ENCODE assay signal across 12 cellular contexts in the genomic region with DNA sequence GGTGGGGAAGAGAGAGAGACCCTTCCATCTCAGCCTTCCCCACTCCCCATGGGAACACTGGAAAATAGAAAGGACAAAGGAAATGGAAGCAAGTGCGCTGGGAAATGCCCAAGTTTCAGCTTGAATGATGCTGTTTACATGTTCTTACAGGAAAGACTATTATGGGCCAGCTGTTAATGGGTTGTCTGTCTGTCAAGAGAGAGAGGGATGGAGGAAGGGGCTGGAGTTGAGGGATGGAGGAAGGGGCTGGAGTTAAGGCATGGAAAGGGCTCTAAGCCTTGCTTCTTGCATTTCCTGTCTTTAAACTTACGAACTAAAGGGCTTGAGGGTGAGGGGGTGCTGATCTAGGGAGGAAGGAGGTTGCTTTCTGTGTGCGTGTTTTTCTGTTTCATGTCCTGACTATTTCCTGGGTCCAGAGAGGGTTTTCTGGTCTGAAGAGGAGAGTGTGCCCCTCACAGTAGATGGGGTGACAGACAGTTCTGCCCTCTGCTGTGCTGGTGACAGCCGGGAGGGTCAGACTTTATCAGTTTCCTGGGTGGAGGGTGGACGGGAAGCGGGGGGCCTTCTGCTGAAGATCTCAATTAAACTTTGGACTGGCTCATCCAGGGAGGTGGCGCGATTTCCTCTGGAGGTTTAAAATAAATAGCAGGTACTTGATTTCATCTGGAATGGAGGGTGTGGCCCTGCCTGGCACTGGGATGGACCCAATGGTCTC. TPM values are rescaled to one million over a fixed set of nuclear protein-coding genes. Genes with fewer than 3 reads are reported as not detected.
A peak's percentile ranks its signal among the peaks of the same experiment; 100 is the strongest.
DNase-seq lines count a peak whose midpoint lies in the region; ATAC-seq, FAIRE-seq and TF ChIP-seq lines count a peak whose summit lies in the region.
"Had no signal": no experiment of that assay in that cellular context is flagged by ENCODE, and none has a peak within 500 bp of the region (broad histone marks: within the 10 kb centered on the region; RNA-seq: fewer than 3 reads in every experiment).

No MANE protein-coding gene starts in this region.

- H3K4me2 ChIP-seq in endothelial cell of umbilical vein (ENCODE audit: insufficient read depth, low read length), result no peak overlapping the region

- H3K9ac ChIP-seq in endothelial cell of umbilical vein (replicated peaks; ENCODE audit: extremely low read depth, insufficient read depth, low read length), result no peak overlapping the region

- no peak overlapping the region for H2AFZ ChIP-seq in endothelial cell of umbilical vein (ENCODE audit: low read depth, low read length)

- POLR2A ChIA-PET in CD4-positive, alpha-beta T cell (lab: Charles Lee), result no interaction called here
- POLR2A ChIA-PET in endothelial cell of umbilical vein (lab: Charles Lee), result no interaction called here

- no peaks in the 10 kb centered on the region for H3K9me3 Mint-ChIP-seq in CD4-positive, alpha-beta T cell
- H3K9me3 Mint-ChIP-seq in neural crest cell, result no peaks in the 10 kb centered on the region

- no peaks in the 10 kb centered on the region for H3K36me3 ChIP-seq in endothelial cell of umbilical vein (ENCODE audit: control insufficient read depth in 2 of 2, extremely low read depth in 1 of 2, insufficient read depth in 2 of 2, low read length in 2 of 2)
- H3K36me3 ChIP-seq: SJSA1 had no signal

- H3K4me3 Mint-ChIP-seq in CD4-positive, alpha-beta T cell, result no peak overlapping the region
- H3K4me3 Mint-ChIP-seq in neural crest cell, result peak overlapping the region; percentile 21

- peak; percentile 58 for ATAC-seq in CD4-positive, alpha-beta T cell (ENCODE audit: poor library complexity)
- ATAC-seq in GM21528 (IDR thresholded peaks at IDR 0.05; ENCODE audit: low FRiP score, unreplicated experiment) (no peak), GM18498 (IDR thresholded peaks at IDR 0.05; ENCODE audit: unreplicated experiment) (no peak)

- H3K4me1 Mint-ChIP-seq in CD4-positive, alpha-beta T cell (ENCODE audit: low read depth), result peaks cover 65% of the 10 kb centered on the region
- peaks cover 53% of the 10 kb centered on the region for H3K4me1 Mint-ChIP-seq in neural crest cell

- H3K36me3 Mint-ChIP-seq in CD4-positive, alpha-beta T cell (ENCODE audit: low read depth), result no peaks in the 10 kb centered on the region
- peaks cover 2% of the 10 kb centered on the region for H3K36me3 Mint-ChIP-seq in neural crest cell (ENCODE audit: low read depth)

- H3K4me3 ChIP-seq in endothelial cell of umbilical vein (replicated peaks in 1 of 3; ENCODE audit: insufficient read depth in 1 of 3, low read depth in 1 of 3, low read length in 3 of 3), result no peak overlapping the region
- H3K4me3 ChIP-seq: SJSA1 had no signal

- BruUV-seq in endothelial cell of umbilical vein (replicated peaks; lab: Mats Ljungman, UMichigan), result no TSS peak

- CTCF ChIA-PET in CD4-positive, alpha-beta T cell (lab: Charles Lee), result no interaction called here
- CTCF ChIA-PET in endothelial cell of umbilical vein (lab: Charles Lee), result interaction anchor here (0.7 to 1.6 kb wide), 6 partner anchors 9 to 178 kb away, joined by 3 to 9 read pairs (median 4); no protein-coding TSS in a partner anchor

- H3K9me1 ChIP-seq in endothelial cell of umbilical vein (replicated peaks; ENCODE audit: control insufficient read depth, extremely low read depth, insufficient read depth, low read length), result no peaks in the 10 kb centered on the region

- H3K27me3 ChIP-seq in CD4-positive, alpha-beta T cell (ENCODE audit: control insufficient read depth, insufficient read depth, low read length), result no peaks in the 10 kb centered on the region
- H3K27me3 ChIP-seq in endothelial cell of umbilical vein (ENCODE audit: control insufficient read depth in 2 of 2, insufficient read depth in 2 of 2, low read length in 2 of 2), result no peaks in the 10 kb centered on the region
- H3K27me3 ChIP-seq: SJSA1 had no signal

- peak; percentile 86 for FAIRE-seq in endothelial cell of umbilical vein (lab: Jason Lieb, UNC)
- FAIRE-seq: keratinocyte had no signal

- intact Hi-C loops in CD4-positive, alpha-beta T cell (cut with DNase I, micrococcal nuclease), result no loop called here
- intact Hi-C loops in endothelial cell of umbilical vein (cut with micrococcal nuclease), result no loop called here

- no peaks in the 10 kb centered on the region for H3K9me3 ChIP-seq in CD4-positive, alpha-beta T cell (ENCODE audit: control insufficient read depth, low read length)
- H3K9me3 ChIP-seq in endothelial cell of umbilical vein (replicated peaks; ENCODE audit: control insufficient read depth, insufficient read depth, low read length), result no peaks in the 10 kb centered on the region
- H3K9me3 ChIP-seq: SJSA1 had no signal

- no peak overlapping the region for H3K27ac ChIP-seq in CD4-positive, alpha-beta T cell (ENCODE audit: low read depth, low read length)
- peak overlapping the region; percentile 9 for H3K27ac ChIP-seq in endothelial cell of umbilical vein (ENCODE audit: insufficient read depth, low read depth, low read length)
- H3K27ac ChIP-seq: SJSA1 had no signal

- no peaks in the 10 kb centered on the region for H4K20me1 ChIP-seq in endothelial cell of umbilical vein (replicated peaks; ENCODE audit: control insufficient read depth, extremely low read depth, insufficient read depth, low read length)

- DNase-seq in CD4-positive, alpha-beta T cell, result no peak
- DNase-seq in NCI-H82 treated with DMSO at 0.1 percent for 48 hours (lab: John Stamatoyannopoulos, UW; ENCODE audit: unreplicated experiment) (peak; percentile 16), endothelial cell of umbilical vein (ENCODE audit: low read depth, low spot score) (peak; percentile 83), neural crest cell (ENCODE audit: low read depth, low spot score) (no peak), DMS53 treated with DMSO at 0.1 percent for 48 hours (lab: John Stamatoyannopoulos, UW; ENCODE audit: unreplicated experiment) (no peak), A172 (ENCODE audit: low spot score) (no peak)
- DNase-seq: NCI-H1694, trophoblast cell had no signal

- peaks cover 38% of the 10 kb centered on the region for H3K4me1 ChIP-seq in endothelial cell of umbilical vein (ENCODE audit: control insufficient read depth, extremely low read depth, insufficient read depth, low read length)

- no peak for TF ChIP-seq CTCF in CD4-positive, alpha-beta T cell (IDR thresholded peaks at IDR 0.05)
- TF ChIP-seq CTCF in endothelial cell of umbilical vein (IDR thresholded peaks at IDR 0.05; ENCODE audit: extremely low read depth in 1 of 2, insufficient read depth in 1 of 2, low read depth in 1 of 2, low read length in 2 of 2), result no peak
- no peak for TF ChIP-seq CTCF in neural crest cell (conservative IDR thresholded peaks at IDR 0.05)

- H3K27ac Mint-ChIP-seq in CD4-positive, alpha-beta T cell, result peak overlapping the region; percentile 55
- H3K27ac Mint-ChIP-seq in neural crest cell (ENCODE audit: unreplicated experiment), result peak overlapping the region; percentile 91

- no peaks in the 10 kb centered on the region for H3K79me2 ChIP-seq in endothelial cell of umbilical vein (ENCODE audit: control insufficient read depth, insufficient read depth, low read length)

- TF ChIP-seq POLR2A in endothelial cell of umbilical vein (IDR thresholded peaks at IDR 0.05; ENCODE audit: low read depth, low read length), result peak; percentile 16

- dilution Hi-C loops in endothelial cell of umbilical vein (cut with MboI; ENCODE audit: extremely low pct_ligation_motif_present, low sequenced_read_pairs), result no loop called here

- H3K27me3 Mint-ChIP-seq in CD4-positive, alpha-beta T cell, result no peaks in the 10 kb centered on the region
- H3K27me3 Mint-ChIP-seq in neural crest cell (ENCODE audit: low read depth), result no peaks in the 10 kb centered on the region

TF ChIP-seq in endothelial cell of umbilical vein, 7 proteins besides CTCF, POLR2A, EP300 and RAD21:
- TF ChIP-seq EZH2 (IDR thresholded peaks at IDR 0.05; ENCODE audit: borderline replicate concordance, low read depth, low read length, severe bottlenecking) (no peak), JUN (IDR thresholded peaks at IDR 0.05; ENCODE audit: borderline replicate concordance, insufficient read depth, insufficient read length, low read depth) (no peak), POLR2AphosphoS5 (IDR thresholded peaks at IDR 0.05; ENCODE audit: insufficient read depth, low read depth, low read length) (no peak), MYC (IDR thresholded peaks at IDR 0.05; ENCODE audit: low read depth, low read length) (no peak), FOS (IDR thresholded peaks at IDR 0.05; ENCODE audit: borderline replicate concordance, insufficient read depth, low read length) (no peak)
- TF ChIP-seq, protein P1, sequence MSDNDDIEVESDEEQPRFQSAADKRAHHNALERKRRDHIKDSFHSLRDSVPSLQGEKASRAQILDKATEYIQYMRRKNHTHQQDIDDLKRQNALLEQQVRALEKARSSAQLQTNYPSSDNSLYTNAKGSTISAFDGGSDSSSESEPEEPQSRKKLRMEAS (IDR thresholded peaks at IDR 0.05; ENCODE audit: insufficient read depth, insufficient read length), result no peak

RNA-seq across cellular contexts. Expression of gene GRK5, which starts 30.5 kb away (rescaled TPM):
- total RNA-seq in CD4-positive, alpha-beta T cell, result 10 to 100 TPM; 19.2 to 20.8 TPM
- total RNA-seq in endothelial cell of umbilical vein, result 29.1 and 29.5 TPM in 2 replicates
- 9.6 and 13.1 TPM in 2 replicates for polyA plus RNA-seq in endothelial cell of umbilical vein
- polyA plus RNA-seq in endothelial cell of umbilical vein (2011; cell fraction: cytosol; rRNA removed), result 17.0 and 17.2 TPM in 2 replicates
- polyA plus RNA-seq in endothelial cell of umbilical vein (2011; cell fraction: nucleus; rRNA removed), result 18.3 and 19.9 TPM in 2 replicates
- polyA plus RNA-seq in endothelial cell of umbilical vein (2012), result 18.3 and 20.4 TPM in 2 replicates
- 9.6 and 16.1 TPM in 2 replicates for polyA minus RNA-seq in endothelial cell of umbilical vein
- 5.8 TPM for polyA minus RNA-seq in endothelial cell of umbilical vein (2011; cell fraction: cytosol; rRNA and poly(A)+ RNA removed)
- 6.0 and 7.9 TPM in 2 replicates for polyA minus RNA-seq in endothelial cell of umbilical vein (2011; cell fraction: nucleus; rRNA and poly(A)+ RNA removed)
- total RNA-seq in neural crest cell, result 13.5 and 13.9 TPM in 2 replicates
- 12.2 and 13.0 TPM in 2 replicates for total RNA-seq in A172 (2014; rRNA removed; shearing (Covaris generic))

RNA-seq across cellular contexts. Expression of gene PRDX3, which starts 59.3 kb away (rescaled TPM):
- 1 to 10 TPM; 7.1 to 7.5 TPM for total RNA-seq in CD4-positive, alpha-beta T cell
- total RNA-seq in endothelial cell of umbilical vein (117 and 124 TPM in 2 replicates), neural crest cell (144 and 147 TPM in 2 replicates)
- 99.4 and 123 TPM in 2 replicates for polyA plus RNA-seq in endothelial cell of umbilical vein
- 168 and 181 TPM in 2 replicates for polyA plus RNA-seq in endothelial cell of umbilical vein (2011; cell fraction: cytosol; rRNA removed)
- polyA plus RNA-seq in endothelial cell of umbilical vein (2011; cell fraction: nucleus; rRNA removed), result 95.8 and 112 TPM in 2 replicates
- polyA plus RNA-seq in endothelial cell of umbilical vein (2012), result 146 and 198 TPM in 2 replicates
- 233 and 266 TPM in 2 replicates for polyA minus RNA-seq in endothelial cell of umbilical vein
- polyA minus RNA-seq in endothelial cell of umbilical vein (2011; cell fraction: cytosol; rRNA and poly(A)+ RNA removed), result 118 TPM
- 50.2 and 78.9 TPM in 2 replicates for polyA minus RNA-seq in endothelial cell of umbilical vein (2011; cell fraction: nucleus; rRNA and poly(A)+ RNA removed)
- total RNA-seq in A172 (2014; rRNA removed; shearing (Covaris generic)), result 407 and 411 TPM in 2 replicates

Comparison
In these comparisons a context has a peak if more than half of its experiments do, and no peak if none do; other contexts are left out.
1. DNase-seq: peak in NCI-H82 treated with DMSO at 0.1 percent for 48 hours (single experiment) and endothelial cell of umbilical vein (single experiment); none in CD4-positive, alpha-beta T cell (0 of 10), neural crest cell (single experiment), DMS53 treated with DMSO at 0.1 percent for 48 hours (single experiment) and A172 (single experiment).
2. RNA of gene PRDX3, which starts 59.3 kb away (total RNA-seq): 407 to 411 TPM in A172, 144 to 147 TPM in neural crest cell and 117 to 124 TPM in endothelial cell of umbilical vein; 7.1 to 7.5 TPM in CD4-positive, alpha-beta T cell; every median in the first group is over 10 times any median in the second.